Comparison of ENCODE assay signal across 9 cellular contexts in genomic region chr5:158456756-158457155, GRCh38.
A peak's percentile ranks its signal among the peaks of the same experiment; 100 is the strongest.
DNase-seq lines count a peak whose midpoint lies in the region; ATAC-seq, FAIRE-seq and TF ChIP-seq lines count a peak whose summit lies in the region.
"Had no signal": no experiment of that assay in that cellular context is flagged by ENCODE, and none has a peak within 500 bp of the region (broad histone marks: within the 10 kb centered on the region; RNA-seq: fewer than 3 reads in every experiment).

No MANE protein-coding gene starts in this region.

- H4K20me1 ChIP-seq in GM12878 (ENCODE audit: control insufficient read depth, insufficient read depth) (no peaks in the 10 kb centered on the region), osteoblast (ENCODE audit: insufficient read depth, low read length) (no peaks in the 10 kb centered on the region)

- TF ChIP-seq POLR2A in GM12878 (IDR thresholded peaks at IDR 0.05; ENCODE audit: low read depth, low read length) = no peak

- no peak for TF ChIP-seq RAD21 in GM12878 (IDR thresholded peaks at IDR 0.05; ENCODE audit: insufficient read depth, low read depth, low read length)

- TF ChIP-seq EP300 in GM12878 (IDR thresholded peaks at IDR 0.05; ENCODE audit: borderline replicate concordance in 1 of 2, control insufficient read depth in 1 of 2, low read depth in 2 of 2, low read length in 2 of 2) = no peak

- H3K36me3 Mint-ChIP-seq in endothelial cell (ENCODE audit: low read depth, unreplicated experiment) = no peaks in the 10 kb centered on the region

- H3K27me3 ChIP-seq in GM12878 (replicated peaks in 1 of 2; ENCODE audit: control insufficient read depth in 2 of 2, insufficient read depth in 2 of 2, low read length in 1 of 2) (no peaks in the 10 kb centered on the region), osteoblast (ENCODE audit: insufficient read depth, low read length) (peaks cover 4% of the 10 kb centered on the region)

- RAD21 ChIA-PET in GM12878 (lab: Charles Lee; ENCODE audit: unreplicated experiment) = interaction anchor here (1.2 kb wide), 1 partner anchor 10 kb away, joined by 3 read pairs; no protein-coding TSS in a partner anchor

- no peaks in the 10 kb centered on the region for H3K4me1 Mint-ChIP-seq in endothelial cell (ENCODE audit: unreplicated experiment)

- DNase-seq in GM04503 (ENCODE audit: low read depth) (peak; percentile 67), GM12878 (ENCODE audit: low read depth, low spot score) (no peak), osteoblast (ENCODE audit: insufficient read length, low spot score, missing footprints) (peak; percentile 85), NCI-H2196 (lab: John Stamatoyannopoulos, UW; ENCODE audit: unreplicated experiment) (no peak), endothelial cell (ENCODE audit: low spot score) (no peak), SIG-M5 (lab: John Stamatoyannopoulos, UW) (no peak)

- H3K9me3 Mint-ChIP-seq in endothelial cell (ENCODE audit: unreplicated experiment) = no peaks in the 10 kb centered on the region

- ATAC-seq in HG03442 (IDR thresholded peaks at IDR 0.05; ENCODE audit: unreplicated experiment) (peak; percentile 84), GM12878 (peak; percentile 90), HG03432 (IDR thresholded peaks at IDR 0.05; ENCODE audit: unreplicated experiment) (no peak)
- ATAC-seq: left lobe of liver had no signal

- H3K9ac ChIP-seq in GM12878 (ENCODE audit: control insufficient read depth, insufficient read depth, low read length) = no peak overlapping the region

- H3K4me2 ChIP-seq in GM12878 (ENCODE audit: control insufficient read depth, insufficient read depth) (no peak overlapping the region), osteoblast (ENCODE audit: insufficient read depth, low read length) (no peak overlapping the region)

- WGBS in GM12878 (ENCODE audit: insufficient coverage, insufficient replicate concordance, low lambda C conversion rate, missing lambda C conversion rate) = 0% methylated on average over 1 of the region's 1 CpG

- H2AFZ ChIP-seq in GM12878 (ENCODE audit: control insufficient read depth, low read depth, low read length) (no peak overlapping the region), osteoblast (ENCODE audit: low read length) (no peak overlapping the region)

- no peaks in the 10 kb centered on the region for H3K4me1 ChIP-seq in GM12878 (ENCODE audit: control insufficient read depth, insufficient read depth, low read length)
- H3K4me1 ChIP-seq in osteoblast (ENCODE audit: insufficient read depth, low read length) = peaks cover 10% of the 10 kb centered on the region

- SMC1A ChIA-PET in GM12878 (lab: Charles Lee; ENCODE audit: uncharacterized antibody, unreplicated experiment) = interaction anchor here (1.1 kb wide), 1 partner anchor 20 kb away, joined by 3 read pairs; no protein-coding TSS in a partner anchor

- intact Hi-C loops in GM12878 (cut with micrococcal nuclease; ENCODE audit: unreplicated experiment) = no loop called here

- H3K27ac Mint-ChIP-seq in endothelial cell (ENCODE audit: unreplicated experiment) = no peak overlapping the region

- no peak for FAIRE-seq in GM12878 (lab: Jason Lieb, UNC)

- TF ChIP-seq CTCF in GM12878 (IDR thresholded peaks at IDR 0.05 in 2 of 3, conservative IDR thresholded peaks at IDR 0.05 in 1 of 3; ENCODE audit: control insufficient read depth in 2 of 3, extremely low read depth in 1 of 3, insufficient read depth in 1 of 3, low read depth in 3 of 3, low read length in 3 of 3) = no peak
- no peak for TF ChIP-seq CTCF in osteoblast (IDR thresholded peaks at IDR 0.05; ENCODE audit: extremely low read depth, low read depth, low read length)
- TF ChIP-seq CTCF in endothelial cell (IDR thresholded peaks at IDR 0.05; ENCODE audit: unreplicated experiment) = no peak

- POLR2A ChIA-PET in GM12878 (lab: Charles Lee) = no interaction called here

- no peaks in the 10 kb centered on the region for H3K9me3 ChIP-seq in GM12878 (replicated peaks; ENCODE audit: control insufficient read depth, insufficient read depth, low read length)
- no peaks in the 10 kb centered on the region for H3K9me3 ChIP-seq in osteoblast (ENCODE audit: low read depth, low read length)

- BruUV-seq in GM12878 (replicated peaks; lab: Mats Ljungman, UMichigan) = no TSS peak

- no peak overlapping the region for H3K4me3 Mint-ChIP-seq in endothelial cell (ENCODE audit: unreplicated experiment)

- H3K36me3 ChIP-seq in GM12878 (ENCODE audit: control insufficient read depth in 2 of 2, insufficient read depth in 2 of 2, low read length in 1 of 2) (no peaks in the 10 kb centered on the region), osteoblast (ENCODE audit: insufficient read depth, low read length) (no peaks in the 10 kb centered on the region)

- CTCF ChIA-PET in GM12878 (lab: Yijun Ruan, JAX) = interaction anchor here (0.6 to 1.5 kb wide), 6 partner anchors 10 to 652 kb away, joined by 3 read pairs; no protein-coding TSS in a partner anchor

- no peak overlapping the region for H3K27ac ChIP-seq in GM12878 (ENCODE audit: control insufficient read depth, insufficient read depth)
- no peak overlapping the region for H3K27ac ChIP-seq in osteoblast (ENCODE audit: low read depth, low read length)

- H3K27me3 Mint-ChIP-seq in endothelial cell (ENCODE audit: unreplicated experiment) = no peaks in the 10 kb centered on the region

- in situ Hi-C loops in GM12878 (cut with MboI) = no loop called here

- H3K4me3 ChIP-seq in GM12878 = no peak overlapping the region
- H3K4me3 ChIP-seq in osteoblast (ENCODE audit: insufficient read depth, low read length) = no peak overlapping the region

- H3K79me2 ChIP-seq in GM12878 (ENCODE audit: control insufficient read depth, insufficient read depth, low read length) (no peaks in the 10 kb centered on the region), osteoblast (ENCODE audit: insufficient read depth, low read length) (no peaks in the 10 kb centered on the region)

TF ChIP-seq in GM12878, 131 proteins besides CTCF, POLR2A, EP300 and RAD21 (continues in another document):
- TF ChIP-seq SIX5 (IDR thresholded peaks at IDR 0.05; ENCODE audit: low read depth, low read length, severe bottlenecking) (no peak), TBL1XR1 (IDR thresholded peaks at IDR 0.05; ENCODE audit: low read depth, low read length) (no peak), RFX5 (IDR thresholded peaks at IDR 0.05; ENCODE audit: low read depth, low read length) (no peak), POLR2AphosphoS5 (IDR thresholded peaks at IDR 0.05; ENCODE audit: low read length) (no peak), NFYA (IDR thresholded peaks at IDR 0.05; ENCODE audit: borderline replicate concordance, low read depth, low read length) (no peak), RUNX3 (IDR thresholded peaks at IDR 0.05; ENCODE audit: low read length) (peak; percentile 34; the same call in 1 of the 2 replicates), ZNF687 (IDR thresholded peaks at IDR 0.05) (no peak), SKIL (IDR thresholded peaks at IDR 0.05; ENCODE audit: low read depth, poor library complexity, severe bottlenecking) (no peak), ZNF217 (IDR thresholded peaks at IDR 0.05) (no peak), BACH1 (IDR thresholded peaks at IDR 0.05; ENCODE audit: borderline replicate concordance) (no peak), PML (IDR thresholded peaks at IDR 0.05; ENCODE audit: low read length) (no peak)

Comparison
In these comparisons a context has a peak if more than half of its experiments do, and no peak if none do; other contexts are left out.
1. DNase-seq: peak in GM04503 (single experiment) and osteoblast (single experiment); none in GM12878 (single experiment), NCI-H2196 (single experiment), endothelial cell (single experiment) and SIG-M5 (single experiment).